ENCODE assay signal across 23 cellular contexts in genomic region chr4:114037981-114038380, GRCh38. TPM values are rescaled to one million over a fixed set of nuclear protein-coding genes. Genes with fewer than 3 reads are reported as not detected.
"Had no signal": no experiment of that assay in that cellular context is flagged by ENCODE, and none has a peak within 500 bp of the region (broad histone marks: within the 10 kb centered on the region; RNA-seq: fewer than 3 reads in every experiment).

No MANE protein-coding gene starts in this region.

- H3K4me1 ChIP-seq: Peyer's patch had no signal

- H3K27ac ChIP-seq: Peyer's patch, RWPE1, SK-N-MC had no signal

- H3K4me3 ChIP-seq: MG63, Peyer's patch, SK-N-MC had no signal

- H3K36me3 ChIP-seq: MG63, Peyer's patch had no signal

- ATAC-seq: activated T-cell treated with anti-CD3 and anti-CD28 coated beads, Interleukin-2, amount 50 U/mL, for 4 hours; activated T-helper 17 cell treated with anti-CD3 and anti-CD28 coated beads, Interleukin-2, amount 50 U/mL, for 72 hours; T-cell had no signal

- DNase-seq: activated CD4-positive, alpha-beta memory T cell treated with anti-CD3 and anti-CD28 coated beads for 36 hours; activated CD4-positive, alpha-beta T cell treated with anti-CD3 and anti-CD28 coated beads, Interleukin-2, amount 10 ng/mL, durations not matched to agents 7 days and 5 days; activated CD4-positive, CD25-positive, alpha-beta regulatory T cell; activated CD8-positive, alpha-beta memory T cell treated with anti-CD3 and anti-CD28 coated beads for 24 hours; activated gamma-delta T cell; activated naive CD4-positive, alpha-beta T cell treated with anti-CD3 and anti-CD28 coated beads for 36 hours; activated T-cell treated with anti-CD3 and anti-CD28 coated beads, Interleukin-2, amount 50 U/mL, for 4 hours; amygdala; cortex of kidney; MG63; MV-4-11; NCI-H1105; NCI-H1436; NCI-H187 treated with DMSO at 0.1 percent for 48 hours; NCI-H524; Peyer's patch; Right ventricle myocardium superior; T-cell; T-helper 2 cell; T1000 had no signal

- H3K27me3 ChIP-seq: MG63, Peyer's patch had no signal

- H3K9me3 ChIP-seq: MG63, Peyer's patch had no signal

RNA-seq across cellular contexts. Expression of gene ARSJ, which starts 58.5 kb away (rescaled TPM):
- total RNA-seq: activated CD4-positive, alpha-beta T cell treated with anti-CD3 and anti-CD28 coated beads, Interleukin-2, amount 10 ng/mL, durations not matched to agents 7 days and 5 days had no signal
